In the genomic region with DNA sequence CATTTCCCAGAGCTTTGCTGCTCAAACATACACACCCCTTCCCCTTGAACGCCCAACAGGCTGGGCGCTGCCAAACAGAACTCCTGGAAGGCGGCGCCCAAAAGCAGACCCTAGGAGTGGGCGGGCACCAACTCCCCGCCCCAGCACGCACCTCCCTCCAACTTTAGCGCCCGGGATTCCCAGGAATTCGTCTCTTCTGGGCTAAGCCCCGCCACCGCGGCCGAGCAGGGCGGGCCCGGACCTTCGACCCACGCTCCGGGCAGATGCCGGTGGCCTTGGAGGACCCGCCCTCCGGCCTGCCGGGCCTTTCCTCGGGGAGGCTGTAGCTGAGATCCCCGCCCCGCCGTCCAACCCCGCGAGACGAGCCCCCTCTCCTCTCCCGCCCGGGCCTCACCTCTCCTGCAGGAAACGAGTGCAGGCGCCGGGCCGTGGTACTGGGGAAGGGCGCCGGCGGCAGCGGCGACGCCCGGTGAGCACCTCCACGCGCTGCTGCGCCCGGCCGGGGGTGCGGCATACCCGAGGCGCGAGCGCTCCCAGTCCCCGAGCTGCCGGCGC, we compare ENCODE assay signal across 1 cellular context.
A peak's percentile ranks its signal among the peaks of the same experiment; 100 is the strongest.
TF ChIP-seq lines count a peak whose summit lies in the region.

No MANE protein-coding gene starts in this region.

TF ChIP-seq in HepG2, 621 proteins besides CTCF, POLR2A, EP300 and RAD21 (continued from another document and continues in another):
- TF ChIP-seq, protein P1, sequence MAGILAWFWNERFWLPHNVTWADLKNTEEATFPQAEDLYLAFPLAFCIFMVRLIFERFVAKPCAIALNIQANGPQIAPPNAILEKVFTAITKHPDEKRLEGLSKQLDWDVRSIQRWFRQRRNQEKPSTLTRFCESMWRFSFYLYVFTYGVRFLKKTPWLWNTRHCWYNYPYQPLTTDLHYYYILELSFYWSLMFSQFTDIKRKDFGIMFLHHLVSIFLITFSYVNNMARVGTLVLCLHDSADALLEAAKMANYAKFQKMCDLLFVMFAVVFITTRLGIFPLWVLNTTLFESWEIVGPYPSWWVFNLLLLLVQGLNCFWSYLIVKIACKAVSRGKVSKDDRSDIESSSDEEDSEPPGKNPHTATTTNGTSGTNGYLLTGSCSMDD (CRISPR knock-in tag; IDR thresholded peaks at IDR 0.05): no peak
- 0 out of 2 replicates have a peak, but pooled peaks have one; percentile 43 for TF ChIP-seq KMT2A (CRISPR knock-in tag; IDR thresholded peaks at IDR 0.05)
- TF ChIP-seq AKNA (CRISPR knock-in tag; IDR thresholded peaks at IDR 0.05; ENCODE audit: borderline replicate concordance): no peak
- TF ChIP-seq ZNF263 (CRISPR knock-in tag; IDR thresholded peaks at IDR 0.05): peak; percentile 69; the same call in 1 of the 2 replicates
- no peak for TF ChIP-seq SRSF9 (IDR thresholded peaks at IDR 0.05; ENCODE audit: borderline replicate concordance, insufficient read depth, low read depth, low read length, poor library complexity, severe bottlenecking)
- no peak for TF ChIP-seq SMARCE1 (IDR thresholded peaks at IDR 0.05; ENCODE audit: borderline replicate concordance)
- peak; percentile 88; the same call in 1 of the 2 replicates for TF ChIP-seq ZNF879 (CRISPR knock-in tag; IDR thresholded peaks at IDR 0.05)
- TF ChIP-seq FUBP1 (CRISPR knock-in tag; IDR thresholded peaks at IDR 0.05; ENCODE audit: borderline replicate concordance): peak; percentile 96; the same call in 1 of the 2 replicates
- no peak for TF ChIP-seq NFKBIZ (CRISPR knock-in tag; IDR thresholded peaks at IDR 0.05)
- TF ChIP-seq, protein P2, sequence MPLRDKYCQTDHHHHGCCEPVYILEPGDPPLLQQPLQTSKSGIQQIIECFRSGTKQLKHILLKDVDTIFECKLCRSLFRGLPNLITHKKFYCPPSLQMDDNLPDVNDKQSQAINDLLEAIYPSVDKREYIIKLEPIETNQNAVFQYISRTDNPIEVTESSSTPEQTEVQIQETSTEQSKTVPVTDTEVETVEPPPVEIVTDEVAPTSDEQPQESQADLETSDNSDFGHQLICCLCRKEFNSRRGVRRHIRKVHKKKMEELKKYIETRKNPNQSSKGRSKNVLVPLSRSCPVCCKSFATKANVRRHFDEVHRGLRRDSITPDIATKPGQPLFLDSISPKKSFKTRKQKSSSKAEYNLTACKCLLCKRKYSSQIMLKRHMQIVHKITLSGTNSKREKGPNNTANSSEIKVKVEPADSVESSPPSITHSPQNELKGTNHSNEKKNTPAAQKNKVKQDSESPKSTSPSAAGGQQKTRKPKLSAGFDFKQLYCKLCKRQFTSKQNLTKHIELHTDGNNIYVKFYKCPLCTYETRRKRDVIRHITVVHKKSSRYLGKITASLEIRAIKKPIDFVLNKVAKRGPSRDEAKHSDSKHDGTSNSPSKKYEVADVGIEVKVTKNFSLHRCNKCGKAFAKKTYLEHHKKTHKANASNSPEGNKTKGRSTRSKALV (CRISPR knock-in tag; IDR thresholded peaks at IDR 0.05): peak; percentile 55; the same call in 1 of the 2 replicates
- TF ChIP-seq ZNF318 (CRISPR knock-in tag; IDR thresholded peaks at IDR 0.05): no peak; the same call in 1 of the 2 replicates
- TF ChIP-seq MIXL1 (CRISPR knock-in tag; IDR thresholded peaks at IDR 0.05): no peak
- TF ChIP-seq TSC22D2 (CRISPR knock-in tag; IDR thresholded peaks at IDR 0.05; ENCODE audit: borderline replicate concordance): no peak
- TF ChIP-seq AHR (CRISPR knock-in tag; IDR thresholded peaks at IDR 0.05): no peak
- TF ChIP-seq TRAFD1 (CRISPR knock-in tag; IDR thresholded peaks at IDR 0.05; ENCODE audit: borderline replicate concordance): no peak
- peak; percentile 44; the same call in 1 of the 2 replicates for TF ChIP-seq SNAPC4 (CRISPR knock-in tag; IDR thresholded peaks at IDR 0.05)
- 0 out of 2 replicates have a peak, but pooled peaks have one; percentile 29 for TF ChIP-seq DR1 (CRISPR knock-in tag; IDR thresholded peaks at IDR 0.05)
- TF ChIP-seq SMAD1 (CRISPR knock-in tag; IDR thresholded peaks at IDR 0.05; ENCODE audit: borderline replicate concordance, low read depth): no peak
- no peak; the same call in 1 of the 2 replicates for TF ChIP-seq KLF15 (CRISPR knock-in tag; IDR thresholded peaks at IDR 0.05; ENCODE audit: borderline replicate concordance)
